Comparison of ENCODE assay signal across 2 cellular contexts in the genomic region with DNA sequence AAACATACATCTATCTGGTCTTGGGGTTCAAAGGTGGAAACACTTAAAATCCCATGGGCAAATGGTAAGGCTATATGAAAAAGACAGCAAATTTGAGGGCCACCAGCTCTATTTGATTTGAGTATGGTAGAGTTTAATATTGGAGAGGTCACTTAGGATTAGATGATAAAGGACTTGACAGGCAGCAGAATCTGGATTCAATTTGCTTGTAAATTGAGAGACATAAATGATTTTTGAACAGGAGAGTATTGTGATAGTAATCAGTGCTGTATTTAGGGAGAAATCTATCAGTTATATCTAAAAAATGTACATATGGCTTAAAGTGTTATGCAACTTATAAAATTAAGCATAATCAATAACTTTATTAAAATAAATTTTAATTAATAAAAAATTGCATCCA.
TF ChIP-seq lines count a peak whose summit lies in the region.

No MANE protein-coding gene starts in this region.

TF ChIP-seq in GM23338, 12 proteins besides CTCF, POLR2A, EP300 and RAD21 (continued from another document):
- TF ChIP-seq, protein P1, sequence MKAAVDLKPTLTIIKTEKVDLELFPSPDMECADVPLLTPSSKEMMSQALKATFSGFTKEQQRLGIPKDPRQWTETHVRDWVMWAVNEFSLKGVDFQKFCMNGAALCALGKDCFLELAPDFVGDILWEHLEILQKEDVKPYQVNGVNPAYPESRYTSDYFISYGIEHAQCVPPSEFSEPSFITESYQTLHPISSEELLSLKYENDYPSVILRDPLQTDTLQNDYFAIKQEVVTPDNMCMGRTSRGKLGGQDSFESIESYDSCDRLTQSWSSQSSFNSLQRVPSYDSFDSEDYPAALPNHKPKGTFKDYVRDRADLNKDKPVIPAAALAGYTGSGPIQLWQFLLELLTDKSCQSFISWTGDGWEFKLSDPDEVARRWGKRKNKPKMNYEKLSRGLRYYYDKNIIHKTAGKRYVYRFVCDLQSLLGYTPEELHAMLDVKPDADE (IDR thresholded peaks at IDR 0.05): no peak
- TF ChIP-seq, protein P2, sequence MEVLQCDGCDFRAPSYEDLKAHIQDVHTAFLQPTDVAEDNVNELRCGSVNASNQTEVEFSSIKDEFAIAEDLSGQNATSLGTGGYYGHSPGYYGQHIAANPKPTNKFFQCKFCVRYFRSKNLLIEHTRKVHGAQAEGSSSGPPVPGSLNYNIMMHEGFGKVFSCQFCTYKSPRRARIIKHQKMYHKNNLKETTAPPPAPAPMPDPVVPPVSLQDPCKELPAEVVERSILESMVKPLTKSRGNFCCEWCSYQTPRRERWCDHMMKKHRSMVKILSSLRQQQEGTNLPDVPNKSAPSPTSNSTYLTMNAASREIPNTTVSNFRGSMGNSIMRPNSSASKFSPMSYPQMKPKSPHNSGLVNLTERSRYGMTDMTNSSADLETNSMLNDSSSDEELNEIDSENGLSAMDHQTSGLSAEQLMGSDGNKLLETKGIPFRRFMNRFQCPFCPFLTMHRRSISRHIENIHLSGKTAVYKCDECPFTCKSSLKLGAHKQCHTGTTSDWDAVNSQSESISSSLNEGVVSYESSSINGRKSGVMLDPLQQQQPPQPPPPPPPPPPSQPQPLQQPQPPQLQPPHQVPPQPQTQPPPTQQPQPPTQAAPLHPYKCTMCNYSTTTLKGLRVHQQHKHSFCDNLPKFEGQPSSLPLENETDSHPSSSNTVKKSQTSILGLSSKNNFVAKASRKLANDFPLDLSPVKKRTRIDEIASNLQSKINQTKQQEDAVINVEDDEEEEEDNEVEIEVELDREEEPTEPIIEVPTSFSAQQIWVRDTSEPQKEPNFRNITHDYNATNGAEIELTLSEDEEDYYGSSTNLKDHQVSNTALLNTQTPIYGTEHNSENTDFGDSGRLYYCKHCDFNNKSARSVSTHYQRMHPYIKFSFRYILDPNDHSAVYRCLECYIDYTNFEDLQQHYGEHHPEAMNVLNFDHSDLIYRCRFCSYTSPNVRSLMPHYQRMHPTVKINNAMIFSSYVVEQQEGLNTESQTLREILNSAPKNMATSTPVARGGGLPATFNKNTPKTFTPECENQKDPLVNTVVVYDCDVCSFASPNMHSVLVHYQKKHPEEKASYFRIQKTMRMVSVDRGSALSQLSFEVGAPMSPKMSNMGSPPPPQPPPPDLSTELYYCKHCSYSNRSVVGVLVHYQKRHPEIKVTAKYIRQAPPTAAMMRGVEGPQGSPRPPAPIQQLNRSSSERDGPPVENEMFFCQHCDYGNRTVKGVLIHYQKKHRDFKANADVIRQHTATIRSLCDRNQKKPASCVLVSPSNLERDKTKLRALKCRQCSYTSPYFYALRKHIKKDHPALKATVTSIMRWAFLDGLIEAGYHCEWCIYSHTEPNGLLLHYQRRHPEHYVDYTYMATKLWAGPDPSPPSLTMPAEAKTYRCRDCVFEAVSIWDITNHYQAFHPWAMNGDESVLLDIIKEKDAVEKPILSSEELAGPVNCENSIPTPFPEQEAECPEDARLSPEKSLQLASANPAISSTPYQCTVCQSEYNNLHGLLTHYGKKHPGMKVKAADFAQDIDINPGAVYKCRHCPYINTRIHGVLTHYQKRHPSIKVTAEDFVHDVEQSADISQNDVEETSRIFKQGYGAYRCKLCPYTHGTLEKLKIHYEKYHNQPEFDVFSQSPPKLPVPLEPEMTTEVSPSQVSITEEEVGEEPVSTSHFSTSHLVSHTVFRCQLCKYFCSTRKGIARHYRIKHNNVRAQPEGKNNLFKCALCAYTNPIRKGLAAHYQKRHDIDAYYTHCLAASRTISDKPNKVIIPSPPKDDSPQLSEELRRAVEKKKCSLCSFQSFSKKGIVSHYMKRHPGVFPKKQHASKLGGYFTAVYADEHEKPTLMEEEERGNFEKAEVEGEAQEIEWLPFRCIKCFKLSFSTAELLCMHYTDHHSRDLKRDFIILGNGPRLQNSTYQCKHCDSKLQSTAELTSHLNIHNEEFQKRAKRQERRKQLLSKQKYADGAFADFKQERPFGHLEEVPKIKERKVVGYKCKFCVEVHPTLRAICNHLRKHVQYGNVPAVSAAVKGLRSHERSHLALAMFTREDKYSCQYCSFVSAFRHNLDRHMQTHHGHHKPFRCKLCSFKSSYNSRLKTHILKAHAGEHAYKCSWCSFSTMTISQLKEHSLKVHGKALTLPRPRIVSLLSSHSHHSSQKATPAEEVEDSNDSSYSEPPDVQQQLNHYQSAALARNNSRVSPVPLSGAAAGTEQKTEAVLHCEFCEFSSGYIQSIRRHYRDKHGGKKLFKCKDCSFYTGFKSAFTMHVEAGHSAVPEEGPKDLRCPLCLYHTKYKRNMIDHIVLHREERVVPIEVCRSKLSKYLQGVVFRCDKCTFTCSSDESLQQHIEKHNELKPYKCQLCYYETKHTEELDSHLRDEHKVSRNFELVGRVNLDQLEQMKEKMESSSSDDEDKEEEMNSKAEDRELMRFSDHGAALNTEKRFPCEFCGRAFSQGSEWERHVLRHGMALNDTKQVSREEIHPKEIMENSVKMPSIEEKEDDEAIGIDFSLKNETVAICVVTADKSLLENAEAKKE (CRISPR knock-in tag; IDR thresholded peaks at IDR 0.05): no peak
- TF ChIP-seq EZH2phosphoT487 (IDR thresholded peaks at IDR 0.05; ENCODE audit: unreplicated experiment) (no peak), POLR2AphosphoS5 (IDR thresholded peaks at IDR 0.05; ENCODE audit: low read depth) (no peak), ZNF331 (CRISPR knock-in tag; IDR thresholded peaks at IDR 0.05; ENCODE audit: low read depth) (no peak), NANOG (IDR thresholded peaks at IDR 0.05; ENCODE audit: borderline replicate concordance) (no peak)
- TF ChIP-seq, protein P3, sequence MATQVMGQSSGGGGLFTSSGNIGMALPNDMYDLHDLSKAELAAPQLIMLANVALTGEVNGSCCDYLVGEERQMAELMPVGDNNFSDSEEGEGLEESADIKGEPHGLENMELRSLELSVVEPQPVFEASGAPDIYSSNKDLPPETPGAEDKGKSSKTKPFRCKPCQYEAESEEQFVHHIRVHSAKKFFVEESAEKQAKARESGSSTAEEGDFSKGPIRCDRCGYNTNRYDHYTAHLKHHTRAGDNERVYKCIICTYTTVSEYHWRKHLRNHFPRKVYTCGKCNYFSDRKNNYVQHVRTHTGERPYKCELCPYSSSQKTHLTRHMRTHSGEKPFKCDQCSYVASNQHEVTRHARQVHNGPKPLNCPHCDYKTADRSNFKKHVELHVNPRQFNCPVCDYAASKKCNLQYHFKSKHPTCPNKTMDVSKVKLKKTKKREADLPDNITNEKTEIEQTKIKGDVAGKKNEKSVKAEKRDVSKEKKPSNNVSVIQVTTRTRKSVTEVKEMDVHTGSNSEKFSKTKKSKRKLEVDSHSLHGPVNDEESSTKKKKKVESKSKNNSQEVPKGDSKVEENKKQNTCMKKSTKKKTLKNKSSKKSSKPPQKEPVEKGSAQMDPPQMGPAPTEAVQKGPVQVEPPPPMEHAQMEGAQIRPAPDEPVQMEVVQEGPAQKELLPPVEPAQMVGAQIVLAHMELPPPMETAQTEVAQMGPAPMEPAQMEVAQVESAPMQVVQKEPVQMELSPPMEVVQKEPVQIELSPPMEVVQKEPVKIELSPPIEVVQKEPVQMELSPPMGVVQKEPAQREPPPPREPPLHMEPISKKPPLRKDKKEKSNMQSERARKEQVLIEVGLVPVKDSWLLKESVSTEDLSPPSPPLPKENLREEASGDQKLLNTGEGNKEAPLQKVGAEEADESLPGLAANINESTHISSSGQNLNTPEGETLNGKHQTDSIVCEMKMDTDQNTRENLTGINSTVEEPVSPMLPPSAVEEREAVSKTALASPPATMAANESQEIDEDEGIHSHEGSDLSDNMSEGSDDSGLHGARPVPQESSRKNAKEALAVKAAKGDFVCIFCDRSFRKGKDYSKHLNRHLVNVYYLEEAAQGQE (IDR thresholded peaks at IDR 0.05; ENCODE audit: unreplicated experiment): no peak
TF ChIP-seq in GM23338: peak in this region for 0.

TF ChIP-seq in SK-N-SH, 30 proteins besides CTCF, POLR2A, EP300 and RAD21 (continued from another document):
- TF ChIP-seq, protein P4, sequence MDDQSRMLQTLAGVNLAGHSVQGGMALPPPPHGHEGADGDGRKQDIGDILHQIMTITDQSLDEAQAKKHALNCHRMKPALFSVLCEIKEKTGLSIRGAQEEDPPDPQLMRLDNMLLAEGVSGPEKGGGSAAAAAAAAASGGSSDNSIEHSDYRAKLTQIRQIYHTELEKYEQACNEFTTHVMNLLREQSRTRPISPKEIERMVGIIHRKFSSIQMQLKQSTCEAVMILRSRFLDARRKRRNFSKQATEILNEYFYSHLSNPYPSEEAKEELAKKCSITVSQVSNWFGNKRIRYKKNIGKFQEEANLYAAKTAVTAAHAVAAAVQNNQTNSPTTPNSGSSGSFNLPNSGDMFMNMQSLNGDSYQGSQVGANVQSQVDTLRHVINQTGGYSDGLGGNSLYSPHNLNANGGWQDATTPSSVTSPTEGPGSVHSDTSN (IDR thresholded peaks at IDR 0.05): 0 out of 2 replicates have a peak, but pooled peaks have one; percentile 2
- TF ChIP-seq TAF1 (IDR thresholded peaks at IDR 0.05; ENCODE audit: borderline replicate concordance, low read depth, low read length): no peak
- TF ChIP-seq TCF12 (IDR thresholded peaks at IDR 0.05): peak; percentile 38; the same call in 1 of the 2 replicates
- TF ChIP-seq JUND (IDR thresholded peaks at IDR 0.05): no peak
